ENCODE assay signal across 1 cellular context in genomic region chr2:201642579-201643215, GRCh38.
TF ChIP-seq lines count a peak whose summit lies in the region.

No MANE protein-coding gene starts in this region.

TF ChIP-seq in HepG2, 621 proteins besides CTCF, POLR2A, EP300 and RAD21 (continued from another document and continues in another):
- TF ChIP-seq ZNF768 (CRISPR knock-in tag; IDR thresholded peaks at IDR 0.05), result peak; percentile 23; the same call in 1 of the 2 replicates
- TF ChIP-seq CREB1 (IDR thresholded peaks at IDR 0.05), result peak; percentile 94
- peak; percentile 95 for TF ChIP-seq CREB1 (CRISPR knock-in tag; IDR thresholded peaks at IDR 0.05)
- 0 out of 2 replicates have a peak, but pooled peaks have one; percentile 65 for TF ChIP-seq ZNF451 (CRISPR knock-in tag; IDR thresholded peaks at IDR 0.05)
- 0 out of 2 replicates have a peak, but pooled peaks have one; percentile 39 for TF ChIP-seq ZNF510 (CRISPR knock-in tag; IDR thresholded peaks at IDR 0.05; ENCODE audit: low read depth)
- no peak for TF ChIP-seq ZNF660 (CRISPR knock-in tag; IDR thresholded peaks at IDR 0.05; ENCODE audit: borderline replicate concordance, low read depth)
- no peak for TF ChIP-seq ZFP36L2 (CRISPR knock-in tag; IDR thresholded peaks at IDR 0.05)
- TF ChIP-seq ZNF230 (CRISPR knock-in tag; IDR thresholded peaks at IDR 0.05), result no peak; the same call in 1 of the 2 replicates
- no peak for TF ChIP-seq PLRG1 (conservative IDR thresholded peaks at IDR 0.05)
- TF ChIP-seq ZNF577 (CRISPR knock-in tag; IDR thresholded peaks at IDR 0.05; ENCODE audit: borderline replicate concordance, low read depth), result 0 out of 2 replicates have a peak, but pooled peaks have one; percentile 78
- TF ChIP-seq EHMT2 (IDR thresholded peaks at IDR 0.05; ENCODE audit: borderline replicate concordance, low read depth, low read length), result no peak
- peak; percentile 43; the same call in 1 of the 2 replicates for TF ChIP-seq ZBED4 (CRISPR knock-in tag; IDR thresholded peaks at IDR 0.05; ENCODE audit: borderline replicate concordance)
- TF ChIP-seq ETV5 (CRISPR knock-in tag; IDR thresholded peaks at IDR 0.05; ENCODE audit: borderline replicate concordance), result no peak
- no peak for TF ChIP-seq HNRNPK (IDR thresholded peaks at IDR 0.05; ENCODE audit: low read depth, low read length, poor library complexity, severe bottlenecking)
- TF ChIP-seq ZNF777 (CRISPR knock-in tag; IDR thresholded peaks at IDR 0.05), result peak; percentile 80
- no peak for TF ChIP-seq SIN3B (IDR thresholded peaks at IDR 0.05; ENCODE audit: low read length)
- TF ChIP-seq ZNF784 (CRISPR knock-in tag; IDR thresholded peaks at IDR 0.05; ENCODE audit: borderline replicate concordance), result peak; percentile 76
- TF ChIP-seq DRAP1 (CRISPR knock-in tag; IDR thresholded peaks at IDR 0.05), result peak; percentile 31; the same call in 1 of the 2 replicates
- TF ChIP-seq ZNF274 (CRISPR knock-in tag; IDR thresholded peaks at IDR 0.05), result no peak; the same call in 1 of the 2 replicates
- peak; percentile 57 for TF ChIP-seq ZFP90 (CRISPR knock-in tag; IDR thresholded peaks at IDR 0.05; ENCODE audit: borderline replicate concordance)
- peak; percentile 73 for TF ChIP-seq IRF2 (CRISPR knock-in tag; IDR thresholded peaks at IDR 0.05)
- no peak for TF ChIP-seq BHLHE40 (IDR thresholded peaks at IDR 0.05; ENCODE audit: low read length)
- peak; percentile 89 for TF ChIP-seq CBX1 (IDR thresholded peaks at IDR 0.05; ENCODE audit: low read depth)
- TF ChIP-seq ZNF709 (CRISPR knock-in tag; IDR thresholded peaks at IDR 0.05), result peak; percentile 70; the same call in 1 of the 2 replicates
- peak; percentile 86 for TF ChIP-seq MYC (CRISPR knock-in tag; IDR thresholded peaks at IDR 0.05; ENCODE audit: borderline replicate concordance)
- peak; percentile 51; the same call in 1 of the 2 replicates for TF ChIP-seq GMEB2 (CRISPR knock-in tag; IDR thresholded peaks at IDR 0.05; ENCODE audit: low read depth)
- no peak; the same call in 1 of the 2 replicates for TF ChIP-seq NFIC (IDR thresholded peaks at IDR 0.05; ENCODE audit: low read length)
- TF ChIP-seq ZNF44 (CRISPR knock-in tag; IDR thresholded peaks at IDR 0.05), result no peak; the same call in 1 of the 2 replicates
- TF ChIP-seq JUNB (CRISPR knock-in tag; IDR thresholded peaks at IDR 0.05; ENCODE audit: borderline replicate concordance), result no peak
- 0 out of 2 replicates have a peak, but pooled peaks have one; percentile 27 for TF ChIP-seq ZFYVE20 (CRISPR knock-in tag; IDR thresholded peaks at IDR 0.05; ENCODE audit: borderline replicate concordance, low read depth)
- TF ChIP-seq TOPORS (CRISPR knock-in tag; IDR thresholded peaks at IDR 0.05), result peak; percentile 54; the same call in 1 of the 2 replicates
- TF ChIP-seq ZNF781 (CRISPR knock-in tag; IDR thresholded peaks at IDR 0.05; ENCODE audit: borderline replicate concordance, not compliant biosample characterization), result peak; percentile 49
- peak; percentile 72; the same call in 1 of the 2 replicates for TF ChIP-seq ZNF343 (CRISPR knock-in tag; IDR thresholded peaks at IDR 0.05)
- no peak for TF ChIP-seq ZNF513 (CRISPR knock-in tag; conservative IDR thresholded peaks at IDR 0.05)
- TF ChIP-seq ATF1 (CRISPR knock-in tag; IDR thresholded peaks at IDR 0.05), result peak; percentile 91
- TF ChIP-seq SIN3A (IDR thresholded peaks at IDR 0.05; ENCODE audit: borderline replicate concordance, low read depth, low read length), result peak; percentile 95; the same call in 1 of the 2 replicates
- TF ChIP-seq ATAD3A (CRISPR knock-in tag; IDR thresholded peaks at IDR 0.05), result no peak
- 0 out of 2 replicates have a peak, but pooled peaks have one; percentile 36 for TF ChIP-seq TEAD2 (CRISPR knock-in tag; IDR thresholded peaks at IDR 0.05)
- TF ChIP-seq ZNF280B (CRISPR knock-in tag; IDR thresholded peaks at IDR 0.05; ENCODE audit: borderline replicate concordance), result peak; percentile 68
- TF ChIP-seq ZNF142 (CRISPR knock-in tag; IDR thresholded peaks at IDR 0.05), result peak; percentile 58; the same call in 1 of the 2 replicates
- TF ChIP-seq MEIS2 (CRISPR knock-in tag; IDR thresholded peaks at IDR 0.05), result peak; percentile 57; the same call in 1 of the 2 replicates
- 0 out of 2 replicates have a peak, but pooled peaks have one; percentile 11 for TF ChIP-seq ZBTB26 (CRISPR knock-in tag; IDR thresholded peaks at IDR 0.05; ENCODE audit: borderline replicate concordance)
- TF ChIP-seq FOXM1 (CRISPR knock-in tag; IDR thresholded peaks at IDR 0.05), result no peak
- TF ChIP-seq ZNF841 (CRISPR knock-in tag; IDR thresholded peaks at IDR 0.05; ENCODE audit: borderline replicate concordance), result no peak
- TF ChIP-seq GATAD2A (CRISPR knock-in tag; IDR thresholded peaks at IDR 0.05), result no peak
- no peak for TF ChIP-seq ZBTB7B (CRISPR knock-in tag; IDR thresholded peaks at IDR 0.05)
